ENCODE assay signal across 25 cellular contexts in genomic region chr5:78776637-78777036, GRCh38.
A peak's percentile ranks its signal among the peaks of the same experiment; 100 is the strongest.
DNase-seq lines count a peak whose midpoint lies in the region; ATAC-seq and TF ChIP-seq lines count a peak whose summit lies in the region.
"Had no signal": no experiment of that assay in that cellular context is flagged by ENCODE, and none has a peak within 500 bp of the region (broad histone marks: within the 10 kb centered on the region; RNA-seq: fewer than 3 reads in every experiment).

No MANE protein-coding gene starts in this region.

- no peak for TF ChIP-seq POLR2A in stomach (IDR thresholded peaks at IDR 0.05)

- no peaks in the 10 kb centered on the region for H3K27me3 ChIP-seq in MG63
- no peaks in the 10 kb centered on the region for H3K27me3 ChIP-seq in stomach
- H3K27me3 ChIP-seq: heart right ventricle, pancreas, upper lobe of left lung had no signal

- intact Hi-C loops in activated CD8-positive, alpha-beta T cell treated with anti-CD3 and anti-CD28 coated beads for 36 hours (cut with micrococcal nuclease) = no loop called here
- intact Hi-C loops in stomach (cut with DNase I; ENCODE audit: low total_unique reads) = no loop called here

- no peak for DNase-seq in activated CD8-positive, alpha-beta T cell treated with anti-CD3 and anti-CD28 coated beads for 36 hours
- no peak for DNase-seq in activated CD8-positive, alpha-beta T cell treated with anti-CD3 and anti-CD28 coated beads, Interleukin-2, amount 10 ng/mL, durations not matched to agents 7 days and 5 days
- DNase-seq in MG63 (peak; percentile 90), astrocyte of the hippocampus (ENCODE audit: low read depth, low spot score) (peak; percentile 50), NCI-H1930 (lab: John Stamatoyannopoulos, UW) (no peak), stomach (no peak)
- DNase-seq: activated CD4-positive, alpha-beta memory T cell treated with anti-CD3 and anti-CD28 coated beads, Interleukin-2, amount 10 ng/mL, durations not matched to agents 7 days and 5 days; activated CD4-positive, CD25-positive, alpha-beta regulatory T cell; activated gamma-delta T cell treated with Interleukin-2 at 50 U/mL for 16 hours; amygdala; heart right ventricle; natural killer cell; NCI-H1417 treated with DMSO at 0.1 percent for 48 hours; NCI-H524 treated with DMSO at 0.1 percent for 48 hours; pancreas; stimulated activated CD4-positive, alpha-beta T cell treated with anti-CD3 and anti-CD28 coated beads, Interleukin-15, amount 100 ng/mL, for 24 hours; T-helper 9 cell; upper lobe of left lung had no signal

- peaks cover 0 to 10% (median 6%) of the 10 kb centered on the region in 4 donors for H3K4me1 ChIP-seq in stomach
- H3K4me1 ChIP-seq: pancreas had no signal

- H3K4me3 ChIP-seq in MG63 (no peak overlapping the region), stomach (no peak overlapping the region)
- H3K4me3 ChIP-seq: heart right ventricle, pancreas, upper lobe of left lung had no signal

- POLR2A ChIA-PET in activated CD8-positive, alpha-beta T cell treated with anti-CD3 and anti-CD28 coated beads for 36 hours (lab: Charles Lee) = interaction anchor here (0.6 kb wide), 1 partner anchor 1472 kb away, joined by 3 read pairs; no protein-coding TSS in a partner anchor
- POLR2A ChIA-PET in activated CD8-positive, alpha-beta T cell treated with anti-CD3 and anti-CD28 coated beads, Interleukin-2, amount 10 ng/mL, durations not matched to agents 7 days and 5 days (lab: Charles Lee) = no interaction called here

- TF ChIP-seq EP300 in stomach (IDR thresholded peaks at IDR 0.05) = no peak

- no peak overlapping the region for H3K27ac Mint-ChIP-seq in activated CD8-positive, alpha-beta T cell treated with anti-CD3 and anti-CD28 coated beads for 36 hours
- H3K27ac Mint-ChIP-seq in activated CD8-positive, alpha-beta T cell treated with anti-CD3 and anti-CD28 coated beads, Interleukin-2, amount 10 ng/mL, durations not matched to agents 7 days and 5 days = no peak overlapping the region
- peak overlapping the region; percentile 37 for H3K27ac Mint-ChIP-seq in stimulated activated memory B cell treated with anti-CD40 and anti-IgM and Interleukin-4, amounts not matched to agents 10 μg/mL and 1 μg/mL and 100 μg/mL, for 72 hours
- H3K27ac Mint-ChIP-seq: activated CD4-positive, alpha-beta memory T cell treated with anti-CD3 and anti-CD28 coated beads, Interleukin-2, amount 10 ng/mL, durations not matched to agents 7 days and 5 days; dendritic cell treated with granulocyte-macrophage colony-stimulating factor and Interleukin-4, amounts not matched to agents 40 ng/mL and 50 ng/mL, for 4 days; mesothelial cell of epicardium; natural killer cell had no signal

- H3K27ac ChIP-seq in stomach = no peak overlapping the region
- H3K27ac ChIP-seq: heart right ventricle, pancreas, upper lobe of left lung had no signal

- peaks cover 3% of the 10 kb centered on the region for H3K4me1 Mint-ChIP-seq in activated CD8-positive, alpha-beta T cell treated with anti-CD3 and anti-CD28 coated beads for 36 hours (ENCODE audit: low read depth)
- peaks cover 3% of the 10 kb centered on the region for H3K4me1 Mint-ChIP-seq in activated CD8-positive, alpha-beta T cell treated with anti-CD3 and anti-CD28 coated beads, Interleukin-2, amount 10 ng/mL, durations not matched to agents 7 days and 5 days (ENCODE audit: low read depth)
- peaks cover 4% of the 10 kb centered on the region for H3K4me1 Mint-ChIP-seq in stimulated activated memory B cell treated with anti-CD40 and anti-IgM and Interleukin-4, amounts not matched to agents 10 μg/mL and 1 μg/mL and 100 μg/mL, for 72 hours

- H3K4me3 Mint-ChIP-seq in activated CD8-positive, alpha-beta T cell treated with anti-CD3 and anti-CD28 coated beads for 36 hours = no peak overlapping the region
- no peak overlapping the region for H3K4me3 Mint-ChIP-seq in activated CD8-positive, alpha-beta T cell treated with anti-CD3 and anti-CD28 coated beads, Interleukin-2, amount 10 ng/mL, durations not matched to agents 7 days and 5 days
- no peak overlapping the region for H3K4me3 Mint-ChIP-seq in stimulated activated memory B cell treated with anti-CD40 and anti-IgM and Interleukin-4, amounts not matched to agents 10 μg/mL and 1 μg/mL and 100 μg/mL, for 72 hours
- H3K4me3 Mint-ChIP-seq: activated CD4-positive, alpha-beta memory T cell treated with anti-CD3 and anti-CD28 coated beads, Interleukin-2, amount 10 ng/mL, durations not matched to agents 7 days and 5 days; dendritic cell treated with granulocyte-macrophage colony-stimulating factor and Interleukin-4, amounts not matched to agents 40 ng/mL and 50 ng/mL, for 4 days; mesothelial cell of epicardium; natural killer cell had no signal

- 90 to 94% (median 93%) methylated on average over 1 of the region's 1 CpG for whole genome bisulfite sequencing in stomach, 5 donors

- H3K27me3 Mint-ChIP-seq in activated CD8-positive, alpha-beta T cell treated with anti-CD3 and anti-CD28 coated beads for 36 hours = no peaks in the 10 kb centered on the region
- no peaks in the 10 kb centered on the region for H3K27me3 Mint-ChIP-seq in activated CD8-positive, alpha-beta T cell treated with anti-CD3 and anti-CD28 coated beads, Interleukin-2, amount 10 ng/mL, durations not matched to agents 7 days and 5 days (ENCODE audit: low read depth)
- no peaks in the 10 kb centered on the region for H3K27me3 Mint-ChIP-seq in stimulated activated memory B cell treated with anti-CD40 and anti-IgM and Interleukin-4, amounts not matched to agents 10 μg/mL and 1 μg/mL and 100 μg/mL, for 72 hours
- H3K27me3 Mint-ChIP-seq: activated CD4-positive, alpha-beta memory T cell treated with anti-CD3 and anti-CD28 coated beads, Interleukin-2, amount 10 ng/mL, durations not matched to agents 7 days and 5 days; dendritic cell treated with granulocyte-macrophage colony-stimulating factor and Interleukin-4, amounts not matched to agents 40 ng/mL and 50 ng/mL, for 4 days had no signal

- TF ChIP-seq CTCF in activated CD8-positive, alpha-beta T cell treated with anti-CD3 and anti-CD28 coated beads for 36 hours (IDR thresholded peaks at IDR 0.05) = no peak
- no peak for TF ChIP-seq CTCF in stomach (IDR thresholded peaks at IDR 0.05)

- peaks cover 19% of the 10 kb centered on the region for H3K36me3 Mint-ChIP-seq in activated CD8-positive, alpha-beta T cell treated with anti-CD3 and anti-CD28 coated beads for 36 hours (ENCODE audit: low read depth)
- peaks cover 13% of the 10 kb centered on the region for H3K36me3 Mint-ChIP-seq in activated CD8-positive, alpha-beta T cell treated with anti-CD3 and anti-CD28 coated beads, Interleukin-2, amount 10 ng/mL, durations not matched to agents 7 days and 5 days (ENCODE audit: low read depth)
- H3K36me3 Mint-ChIP-seq in stimulated activated memory B cell treated with anti-CD40 and anti-IgM and Interleukin-4, amounts not matched to agents 10 μg/mL and 1 μg/mL and 100 μg/mL, for 72 hours = peaks cover 39% of the 10 kb centered on the region

- CTCF ChIA-PET in activated CD8-positive, alpha-beta T cell treated with anti-CD3 and anti-CD28 coated beads for 36 hours (lab: Charles Lee) = no interaction called here
- CTCF ChIA-PET in activated CD8-positive, alpha-beta T cell treated with anti-CD3 and anti-CD28 coated beads, Interleukin-2, amount 10 ng/mL, durations not matched to agents 7 days and 5 days (lab: Charles Lee) = no interaction called here

- H3K36me3 ChIP-seq in MG63 (no peaks in the 10 kb centered on the region), stomach (peaks cover 0 to 15% (median 11%) of the 10 kb centered on the region in 4 donors)
- H3K36me3 ChIP-seq: pancreas, upper lobe of left lung had no signal

- peaks cover 10% of the 10 kb centered on the region for H3K9me3 ChIP-seq in MG63
- no peaks in the 10 kb centered on the region for H3K9me3 ChIP-seq in stomach
- H3K9me3 ChIP-seq: pancreas, upper lobe of left lung had no signal

- no peaks in the 10 kb centered on the region for H3K9me3 Mint-ChIP-seq in activated CD8-positive, alpha-beta T cell treated with anti-CD3 and anti-CD28 coated beads for 36 hours
- H3K9me3 Mint-ChIP-seq in activated CD8-positive, alpha-beta T cell treated with anti-CD3 and anti-CD28 coated beads, Interleukin-2, amount 10 ng/mL, durations not matched to agents 7 days and 5 days (ENCODE audit: insufficient read depth) = no peaks in the 10 kb centered on the region
- no peaks in the 10 kb centered on the region for H3K9me3 Mint-ChIP-seq in stimulated activated memory B cell treated with anti-CD40 and anti-IgM and Interleukin-4, amounts not matched to agents 10 μg/mL and 1 μg/mL and 100 μg/mL, for 72 hours
- H3K9me3 Mint-ChIP-seq: activated CD4-positive, alpha-beta memory T cell treated with anti-CD3 and anti-CD28 coated beads, Interleukin-2, amount 10 ng/mL, durations not matched to agents 7 days and 5 days; dendritic cell treated with granulocyte-macrophage colony-stimulating factor and Interleukin-4, amounts not matched to agents 40 ng/mL and 50 ng/mL, for 4 days; mesothelial cell of epicardium; natural killer cell had no signal

- ATAC-seq in activated CD8-positive, alpha-beta T cell treated with anti-CD3 and anti-CD28 coated beads for 36 hours = peak; percentile 64
- ATAC-seq in activated CD8-positive, alpha-beta T cell treated with anti-CD3 and anti-CD28 coated beads, Interleukin-2, amount 10 ng/mL, durations not matched to agents 7 days and 5 days = no peak
- ATAC-seq in stimulated activated memory B cell treated with anti-CD40 and anti-IgM and Interleukin-4, amounts not matched to agents 10 μg/mL and 1 μg/mL and 100 μg/mL, for 72 hours = no peak
- ATAC-seq in HG03565 (IDR thresholded peaks at IDR 0.05; ENCODE audit: unreplicated experiment) = no peak
- ATAC-seq: heart right ventricle, left lobe of liver, natural killer cell, pancreas, sciatic nerve, SK-N-SH treated with all-trans-retinoic acid at 6 μM for 48 hours had no signal

Comparison
In these comparisons a context has a peak if more than half of its experiments do, and no peak if none do; other contexts are left out.
1. DNase-seq: peak in MG63 (single experiment) and astrocyte of the hippocampus (single experiment); none in activated CD8-positive, alpha-beta T cell treated with anti-CD3 and anti-CD28 coated beads for 36 hours (single experiment), activated CD8-positive, alpha-beta T cell treated with anti-CD3 and anti-CD28 coated beads, Interleukin-2, amount 10 ng/mL, durations not matched to agents 7 days and 5 days (single experiment), NCI-H1930 (0 of 2) and stomach (single experiment).